In genomic region chr16:88637797-88638196, GRCh38 we compare ENCODE assay signal across 17 cellular contexts. TPM values are rescaled to one million over a fixed set of nuclear protein-coding genes. Genes with fewer than 3 reads are reported as not detected.
DNase-seq lines count a peak whose midpoint lies in the region; ATAC-seq lines count a peak whose summit lies in the region.
"Had no signal": no experiment of that assay in that cellular context is flagged by ENCODE, and none has a peak within 500 bp of the region (broad histone marks: within the 10 kb centered on the region; RNA-seq: fewer than 3 reads in every experiment).

No MANE protein-coding gene starts in this region.

- ATAC-seq in T-cell (replicated peaks in 1 of 4) = no peak
- ATAC-seq in naive B cell (ENCODE audit: low read depth in 2 of 2) = no peak
- ATAC-seq in GM18870 (IDR thresholded peaks at IDR 0.05; ENCODE audit: unreplicated experiment) = no peak

- H3K27me3 ChIP-seq in CD4-positive, alpha-beta memory T cell (ENCODE audit: insufficient read depth, low read length) = peaks cover 11% of the 10 kb centered on the region

- H3K36me3 Mint-ChIP-seq in CD4-positive, alpha-beta memory T cell = peaks cover 6 to 10% of the 10 kb centered on the region in 2 donors
- H3K36me3 Mint-ChIP-seq in T-cell (peaks cover 3% of the 10 kb centered on the region), naive B cell (no peaks in the 10 kb centered on the region)

- no peaks in the 10 kb centered on the region for H3K36me3 ChIP-seq in CD4-positive, alpha-beta memory T cell (ENCODE audit: insufficient read depth, low read length)
- H3K36me3 ChIP-seq: cardiac muscle cell had no signal

- no peak overlapping the region for H3K27ac ChIP-seq in CD4-positive, alpha-beta memory T cell (ENCODE audit: low read depth, low read length)
- H3K27ac ChIP-seq: 22Rv1, cardiac muscle cell had no signal

- H3K9me3 ChIP-seq in CD4-positive, alpha-beta memory T cell (ENCODE audit: control insufficient read depth in 1 of 2, low read length in 2 of 2) = no peaks in the 10 kb centered on the region

- H3K4me1 Mint-ChIP-seq in CD4-positive, alpha-beta memory T cell = peaks cover 16 to 52% (median 36%) of the 10 kb centered on the region in 4 donors
- H3K4me1 Mint-ChIP-seq in T-cell (peaks cover 38 to 57% (median 42%) of the 10 kb centered on the region in 3 donors), naive B cell (peaks cover 48 to 78% (median 66%) of the 10 kb centered on the region in 3 donors)

- peaks cover 0 to 5% (median 0%) of the 10 kb centered on the region in 8 donors for H3K9me3 Mint-ChIP-seq in CD4-positive, alpha-beta memory T cell
- H3K9me3 Mint-ChIP-seq in T-cell (no peaks in the 10 kb centered on the region), naive B cell (no peaks in the 10 kb centered on the region)

- no peak overlapping the region for H3K4me3 ChIP-seq in CD4-positive, alpha-beta memory T cell (ENCODE audit: low read length in 2 of 2)
- H3K4me3 ChIP-seq: cardiac muscle cell had no signal

- H3K27ac Mint-ChIP-seq in CD4-positive, alpha-beta memory T cell = peak overlapping the region in 6 of 7 donors; percentile 65 to 92 (median 84)
- H3K27ac Mint-ChIP-seq in T-cell (peak overlapping the region in 1 of 2 donors; percentile 51), naive B cell (peak overlapping the region in 5 of 6 donors; percentile 49 to 91 (median 71))

- peaks cover 0 to 9% of the 10 kb centered on the region in 2 donors for H3K27me3 Mint-ChIP-seq in CD4-positive, alpha-beta memory T cell
- H3K27me3 Mint-ChIP-seq in T-cell (peaks cover 8 to 17% of the 10 kb centered on the region in 2 donors), naive B cell (no peaks in the 10 kb centered on the region)

- H3K4me3 Mint-ChIP-seq in CD4-positive, alpha-beta memory T cell = peak overlapping the region; percentile 1 to 80 (median 48)
- H3K4me3 Mint-ChIP-seq in T-cell (peak overlapping the region in 2 of 3 donors; percentile 25 to 64), naive B cell (peak overlapping the region; percentile 40 to 86 (median 71))

- DNase-seq in DMS53 (lab: John Stamatoyannopoulos, UW) (peak; percentile 38), DMS53 treated with DMSO at 0.1 percent for 48 hours (lab: John Stamatoyannopoulos, UW; ENCODE audit: unreplicated experiment) (no peak), T-cell (no peak), naive B cell (no peak), NCI-H187 (lab: John Stamatoyannopoulos, UW) (no peak)
- no peak for DNase-seq in CD4-positive, alpha-beta memory T cell
- no peak for DNase-seq in stimulated activated CD4-positive, alpha-beta T cell treated with anti-CD3 and anti-CD28 coated beads, Interleukin-15, amount 100 ng/mL, for 24 hours
- DNase-seq: activated CD4-positive, CD25-positive, alpha-beta regulatory T cell; HCEC 1CT; islet precursor cell; T1000 had no signal

- H3K4me1 ChIP-seq in CD4-positive, alpha-beta memory T cell (ENCODE audit: insufficient read depth, low read length) = peaks cover 62% of the 10 kb centered on the region

- CTCF ChIA-PET in CD4-positive, alpha-beta memory T cell (lab: Charles Lee; ENCODE audit: partially characterized antibody) = interaction anchor here (1.0 kb wide), 2 partner anchors 20 to 50 kb away, joined by 3 read pairs; no protein-coding TSS in a partner anchor
- CTCF ChIA-PET in T-cell (lab: Charles Lee) = interaction anchor here in 1 of 2 donors (2.4 kb wide), 1 partner anchor 18 kb away, joined by 23 read pairs; no protein-coding TSS in a partner anchor

- intact Hi-C loops in CD4-positive, alpha-beta memory T cell (cut with micrococcal nuclease) = loop anchor here (5.0 kb wide), 2 partner anchors 50 to 65 kb away; partner anchors contain the start of gene SNAI3

- POLR2A ChIA-PET in CD4-positive, alpha-beta memory T cell (lab: Charles Lee; ENCODE audit: partially characterized antibody) = interaction anchor here (1.1 to 4.4 kb wide), 14 partner anchors 8 to 68 kb away, joined by 3 to 35 read pairs (median 4); partner anchors contain the start of genes CTU2, CYBA, MVD and RNF166
- POLR2A ChIA-PET in T-cell (lab: Charles Lee) = interaction anchor here (0.6 kb wide), 2 partner anchors 646 to 723 kb away, joined by 3 to 4 read pairs; no protein-coding TSS in a partner anchor

RNA-seq across cellular contexts. Expression of gene IL17C, which starts 0.6 kb away (rescaled TPM):
- under 1 TPM in 1 of 2 experiments, not detected in 1; 0.44 TPM for total RNA-seq in CD4-positive, alpha-beta memory T cell
- polyA plus RNA-seq in CD4-positive, alpha-beta memory T cell = not detected
- under 1 TPM in 3 of 5 donors, not detected in 2; 0.35 to 0.93 (median 0.39) TPM for total RNA-seq in T-cell
- 1 to 10 TPM in 1 of 6 donors, under 1 TPM in 3, not detected in 2; 0.39 to 1.3 (median 0.86) TPM for polyA plus RNA-seq in naive B cell (ENCODE audit: low read depth in 6 of 6)
- total RNA-seq: cardiac muscle cell, fibroblast of lung, posterior vena cava, ureter had no signal
- polyA plus RNA-seq: cardiac muscle cell, fibroblast of lung had no signal

RNA-seq across cellular contexts. Expression of gene CYBA, which starts 13.1 kb away (rescaled TPM):
- total RNA-seq in CD4-positive, alpha-beta memory T cell = 100 to 1,000 TPM; 383 to 386 TPM
- polyA plus RNA-seq in CD4-positive, alpha-beta memory T cell = 1,000 to 10,000 TPM in 1 of 2 donors, 100 to 1,000 TPM in 1; 689 to 1,286 TPM
- total RNA-seq in T-cell = 100 to 1,000 TPM; 271 to 456 (median 403) TPM
- 1,000 to 10,000 TPM; 1,408 to 2,468 (median 1,616) TPM for polyA plus RNA-seq in naive B cell (ENCODE audit: low read depth in 6 of 6)

RNA-seq across cellular contexts. Expression of gene MVD, which starts 25.1 kb away (rescaled TPM):
- total RNA-seq in CD4-positive, alpha-beta memory T cell = 10 to 100 TPM; 49.2 to 57.0 TPM
- 10 to 100 TPM; 15.6 to 22.7 TPM for polyA plus RNA-seq in CD4-positive, alpha-beta memory T cell
- total RNA-seq in T-cell = 10 to 100 TPM; 52.3 to 81.4 (median 63.4) TPM
- 10 to 100 TPM in 5 of 6 donors, 1 to 10 TPM in 1; 9.7 to 36.1 (median 18.2) TPM for polyA plus RNA-seq in naive B cell (ENCODE audit: low read depth in 6 of 6)

RNA-seq across cellular contexts. Expression of gene SNAI3, which starts 48.5 kb away (rescaled TPM):
- total RNA-seq in CD4-positive, alpha-beta memory T cell = 10 to 100 TPM; 14.0 to 15.7 TPM
- 10 to 100 TPM; 11.6 to 22.9 TPM for polyA plus RNA-seq in CD4-positive, alpha-beta memory T cell
- 10 to 100 TPM in 3 of 5 donors, 1 to 10 TPM in 2; 5.2 to 20.4 (median 17.2) TPM for total RNA-seq in T-cell
- 1 to 10 TPM; 1.4 to 9.0 (median 5.9) TPM for polyA plus RNA-seq in naive B cell (ENCODE audit: low read depth in 6 of 6)
- polyA plus RNA-seq: fibroblast of lung had no signal
